In genomic region chr4:37976513-37976912, GRCh38 we compare ENCODE assay signal across 8 cellular contexts. TPM values are rescaled to one million over a fixed set of nuclear protein-coding genes. Genes with fewer than 3 reads are reported as not detected.
DNase-seq lines count a peak whose midpoint lies in the region; ATAC-seq and TF ChIP-seq lines count a peak whose summit lies in the region.

No MANE protein-coding gene starts in this region.

- H3K9me3 Mint-ChIP-seq in stimulated activated naive CD8-positive, alpha-beta T cell treated with anti-CD3 and anti-CD28 coated beads, Interleukin-15, Interleukin-2, amounts not matched to agents 100 ng/mL and 50 ng/mL, for 24 hours, result no peaks in the 10 kb centered on the region
- H3K9me3 Mint-ChIP-seq in mesothelial cell of epicardium, result no peaks in the 10 kb centered on the region

- peak overlapping the region; percentile 60 for H3K4me3 Mint-ChIP-seq in stimulated activated naive CD8-positive, alpha-beta T cell treated with anti-CD3 and anti-CD28 coated beads, Interleukin-15, Interleukin-2, amounts not matched to agents 100 ng/mL and 50 ng/mL, for 24 hours
- peak overlapping the region; percentile 72 for H3K4me3 Mint-ChIP-seq in mesothelial cell of epicardium

- H3K27ac Mint-ChIP-seq in stimulated activated naive CD8-positive, alpha-beta T cell treated with anti-CD3 and anti-CD28 coated beads, Interleukin-15, Interleukin-2, amounts not matched to agents 100 ng/mL and 50 ng/mL, for 24 hours, result peak overlapping the region; percentile 49
- H3K27ac Mint-ChIP-seq in mesothelial cell of epicardium, result peak overlapping the region; percentile 83

- ATAC-seq in stimulated activated naive CD8-positive, alpha-beta T cell treated with anti-CD3 and anti-CD28 coated beads, Interleukin-15, Interleukin-2, amounts not matched to agents 100 U/mL and 50 U/mL, for 24 hours, result no peak
- no peak for ATAC-seq in GM19324 (IDR thresholded peaks at IDR 0.05; ENCODE audit: low FRiP score, unreplicated experiment)
- no peak for ATAC-seq in HG02970 (IDR thresholded peaks at IDR 0.05; ENCODE audit: low FRiP score, unreplicated experiment)

- peaks cover 56% of the 10 kb centered on the region for H3K4me1 Mint-ChIP-seq in stimulated activated naive CD8-positive, alpha-beta T cell treated with anti-CD3 and anti-CD28 coated beads, Interleukin-15, Interleukin-2, amounts not matched to agents 100 ng/mL and 50 ng/mL, for 24 hours (ENCODE audit: low read depth)
- peaks cover 11% of the 10 kb centered on the region for H3K4me1 Mint-ChIP-seq in mesothelial cell of epicardium

- TF ChIP-seq CTCF in mesothelial cell of epicardium (IDR thresholded peaks at IDR 0.05; ENCODE audit: unreplicated experiment), result no peak

- H3K27me3 Mint-ChIP-seq in stimulated activated naive CD8-positive, alpha-beta T cell treated with anti-CD3 and anti-CD28 coated beads, Interleukin-15, Interleukin-2, amounts not matched to agents 100 ng/mL and 50 ng/mL, for 24 hours, result no peaks in the 10 kb centered on the region
- H3K27me3 Mint-ChIP-seq in mesothelial cell of epicardium (ENCODE audit: low read depth), result no peaks in the 10 kb centered on the region

- no peak for DNase-seq in stimulated activated naive CD8-positive, alpha-beta T cell treated with anti-CD3 and anti-CD28 coated beads, Interleukin-15, Interleukin-2, amounts not matched to agents 100 U/mL and 50 U/mL, for 24 hours
- DNase-seq in cerebellar cortex (ENCODE audit: low spot score) (peak; percentile 24), mesothelial cell of epicardium (ENCODE audit: low spot score in 2 of 2, unreplicated experiment in 2 of 2) (no peak), NCI-H1417 treated with DMSO at 0.1 percent for 48 hours (lab: John Stamatoyannopoulos, UW) (no peak)
- no peak for DNase-seq in stimulated activated CD4-positive, alpha-beta T cell treated with anti-CD3 and anti-CD28 coated beads, Interleukin-4, amount 100 ng/mL, for 4 hours

- H3K36me3 Mint-ChIP-seq in stimulated activated naive CD8-positive, alpha-beta T cell treated with anti-CD3 and anti-CD28 coated beads, Interleukin-15, Interleukin-2, amounts not matched to agents 100 ng/mL and 50 ng/mL, for 24 hours (ENCODE audit: low read depth), result peaks cover 10% of the 10 kb centered on the region
- H3K36me3 Mint-ChIP-seq in mesothelial cell of epicardium, result no peaks in the 10 kb centered on the region

RNA-seq across cellular contexts. Expression of gene PTTG2, which starts 16.3 kb away (rescaled TPM):
- total RNA-seq in mesothelial cell of epicardium, result not detected in 3 replicates
